Comparison of ENCODE assay signal across 8 cellular contexts in the genomic region with DNA sequence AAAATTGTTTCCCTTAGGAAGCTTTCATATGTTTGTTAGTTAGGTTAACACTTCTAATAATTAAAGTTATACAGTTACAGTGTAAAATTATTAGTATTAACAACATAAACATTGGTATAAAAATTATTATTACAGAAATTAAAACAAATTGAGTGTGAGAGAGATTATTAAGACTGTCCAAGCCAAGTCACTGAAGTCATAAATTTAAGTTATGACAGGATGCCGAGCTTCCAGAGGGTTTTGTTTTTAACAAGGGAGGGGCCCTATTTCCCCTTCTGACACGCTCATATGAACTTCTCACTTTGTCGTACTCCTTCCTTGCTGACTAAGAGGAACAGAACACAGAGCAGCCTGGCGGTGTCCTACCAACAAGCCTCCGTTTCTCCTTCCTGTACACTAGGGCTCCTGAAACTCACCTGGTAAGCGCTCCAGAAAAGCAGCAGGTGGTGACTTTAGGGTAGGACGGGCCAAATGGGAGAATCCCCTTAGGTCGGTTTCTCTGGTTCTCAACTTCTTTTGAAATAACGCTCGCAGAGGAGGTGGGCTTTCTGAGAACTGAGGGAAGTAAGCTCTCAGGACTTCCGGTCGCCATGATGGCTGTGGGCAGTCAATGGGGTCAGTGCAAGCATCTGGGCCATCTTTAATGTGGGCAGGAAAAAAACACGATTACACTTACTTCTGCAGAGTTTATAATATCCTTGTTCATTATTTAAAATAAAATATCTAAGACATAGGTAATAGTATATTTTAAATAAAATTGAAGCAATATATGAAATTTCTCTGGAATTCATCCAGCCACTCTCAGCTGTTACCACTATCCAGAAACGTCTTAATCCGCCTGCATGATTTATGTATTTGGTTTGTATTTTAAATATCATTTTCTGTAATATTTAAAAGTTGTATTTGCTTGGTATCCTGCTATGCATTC. TPM values are rescaled to one million over a fixed set of nuclear protein-coding genes. Genes with fewer than 3 reads are reported as not detected.
A peak's percentile ranks its signal among the peaks of the same experiment; 100 is the strongest.
DNase-seq lines count a peak whose midpoint lies in the region; ATAC-seq and TF ChIP-seq lines count a peak whose summit lies in the region.

A gene with protein sequence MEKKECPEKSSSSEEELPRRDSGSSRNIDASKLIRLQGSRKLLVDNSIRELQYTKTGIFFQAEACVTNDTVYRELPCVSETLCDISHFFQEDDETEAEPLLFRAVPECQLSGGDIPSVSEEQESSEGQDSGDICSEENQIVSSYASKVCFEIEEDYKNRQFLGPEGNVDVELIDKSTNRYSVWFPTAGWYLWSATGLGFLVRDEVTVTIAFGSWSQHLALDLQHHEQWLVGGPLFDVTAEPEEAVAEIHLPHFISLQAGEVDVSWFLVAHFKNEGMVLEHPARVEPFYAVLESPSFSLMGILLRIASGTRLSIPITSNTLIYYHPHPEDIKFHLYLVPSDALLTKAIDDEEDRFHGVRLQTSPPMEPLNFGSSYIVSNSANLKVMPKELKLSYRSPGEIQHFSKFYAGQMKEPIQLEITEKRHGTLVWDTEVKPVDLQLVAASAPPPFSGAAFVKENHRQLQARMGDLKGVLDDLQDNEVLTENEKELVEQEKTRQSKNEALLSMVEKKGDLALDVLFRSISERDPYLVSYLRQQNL (minus strand): TSS at position 537 of the 928 bp plus-strand sequence. CDS start 14,892 bp downstream, outside the sequence.

- peaks cover 10% of the 10 kb centered on the region for H3K36me3 Mint-ChIP-seq in central memory CD8-positive, alpha-beta T cell (ENCODE audit: insufficient read depth)

- H3K4me1 ChIP-seq in spleen, result peaks cover 52 to 93% (median 78%) of the 10 kb centered on the region in 6 donors

- H3K9me3 ChIP-seq in spleen, result no peaks in the 10 kb centered on the region

- TF ChIP-seq CTCF in 22Rv1 (IDR thresholded peaks at IDR 0.05), result no peak
- TF ChIP-seq CTCF in spleen (IDR thresholded peaks at IDR 0.05 in 8 of 11, conservative IDR thresholded peaks at IDR 0.05 in 3 of 11), result peak in 3 of 11 experiments; percentile 28 to 48 (median 35)

- peak within 1 kb of the TSS; percentile 89 for H3K27ac Mint-ChIP-seq in central memory CD8-positive, alpha-beta T cell (ENCODE audit: low read depth)

- WGBS in spleen, 5 donors, result 2 to 4% (median 3%) methylated on average over 14 to 15 of the region's 15 CpGs

- no peaks in the 10 kb centered on the region for H3K36me3 ChIP-seq in spleen

- TF ChIP-seq POLR2A in GM18526 (IDR thresholded peaks at IDR 0.05; ENCODE audit: extremely low read depth, insufficient read length) (peak; percentile 73), spleen (IDR thresholded peaks at IDR 0.05) (peak; percentile 58 to 86 (median 84))

- peaks cover 67% of the 10 kb centered on the region for H3K4me1 Mint-ChIP-seq in central memory CD8-positive, alpha-beta T cell

- ATAC-seq in HG03139 (IDR thresholded peaks at IDR 0.05; ENCODE audit: unreplicated experiment), result peak; percentile 64
- ATAC-seq in central memory CD8-positive, alpha-beta T cell (replicated peaks; ENCODE audit: extremely low read depth, poor library complexity, severe bottlenecking), result peak; percentile 89

- no peaks in the 10 kb centered on the region for H3K9me3 Mint-ChIP-seq in central memory CD8-positive, alpha-beta T cell

- no peaks in the 10 kb centered on the region for H3K27me3 ChIP-seq in spleen (replicated peaks in 1 of 7)

- peak within 1 kb of the TSS; percentile 86 for H3K4me3 Mint-ChIP-seq in central memory CD8-positive, alpha-beta T cell

- no peaks in the 10 kb centered on the region for H3K27me3 Mint-ChIP-seq in central memory CD8-positive, alpha-beta T cell

- intact Hi-C loops in spleen (cut with DNase I; ENCODE audit: low total_unique reads), result no loop called here

- DNase-seq in NCI-H345 (lab: John Stamatoyannopoulos, UW), result peak; percentile 77
- peak; percentile 37 to 63 (median 60) for DNase-seq in activated CD4-positive, CD25-positive, alpha-beta regulatory T cell (lab: John Stamatoyannopoulos, UW)
- peak; percentile 54 to 78 for DNase-seq in central memory CD8-positive, alpha-beta T cell (ENCODE audit: low spot score in 2 of 2)
- DNase-seq in iris pigment epithelial cell (ENCODE audit: low read depth), result peak; percentile 91
- DNase-seq in spleen, result peak; percentile 92

- H3K27ac ChIP-seq in 22Rv1, result peak within 1 kb of the TSS; percentile 82
- H3K27ac ChIP-seq in spleen, result peak within 1 kb of the TSS; percentile 93 to 98 (median 96)

- peak within 1 kb of the TSS; percentile 35 to 67 (median 46) for H3K4me3 ChIP-seq in spleen

RNA-seq across cellular contexts. Expression of the gene that starts here (rescaled TPM):
- total RNA-seq in spleen, result 100 to 1,000 TPM; 147 to 238 (median 178) TPM
- 10 to 100 TPM; 61.8 to 83.8 (median 71.2) TPM for polyA plus RNA-seq in spleen

Comparison
In these comparisons a context has a peak if more than half of its experiments do, and no peak if none do; other contexts are left out.
1. Peak in every context shown above with its lines: DNase-seq, ATAC-seq, H3K4me3 ChIP-seq and H3K27ac ChIP-seq.